In genomic region chr2:161046876-161047275, GRCh38 we compare ENCODE assay signal across 23 cellular contexts.
"Had no signal": no experiment of that assay in that cellular context is flagged by ENCODE, and none has a peak within 500 bp of the region (broad histone marks: within the 10 kb centered on the region; RNA-seq: fewer than 3 reads in every experiment).

No MANE protein-coding gene starts in this region.

- H3K4me1 Mint-ChIP-seq: naive thymus-derived CD4-positive, alpha-beta T cell; stimulated activated memory B cell treated with anti-CD40 and anti-IgM and Interleukin-4, amounts not matched to agents 10 μg/mL and 1 μg/mL and 100 μg/mL, for 72 hours; stimulated activated naive CD8-positive, alpha-beta T cell treated with anti-CD3 and anti-CD28 coated beads, Interleukin-15, amount 100 ng/mL, for 72 hours had no signal

- H3K4me3 ChIP-seq: coronary artery, gastrocnemius medialis, heart right ventricle, left lung, lower lobe of right lung, psoas muscle, right lobe of liver, spleen, thoracic aorta, transverse colon had no signal

- H3K36me3 Mint-ChIP-seq: stimulated activated memory B cell treated with anti-CD40 and anti-IgM and Interleukin-4, amounts not matched to agents 10 μg/mL and 1 μg/mL and 100 μg/mL, for 72 hours had no signal

- H3K27me3 ChIP-seq: gastrocnemius medialis, left lung, right lobe of liver, spleen, transverse colon had no signal

- DNase-seq: central memory CD4-positive, alpha-beta T cell; effector CD4-positive, alpha-beta T cell; endodermal cell; gastrocnemius medialis; heart right ventricle; hypothalamus; left lung; lower lobe of right lung; mesendoderm; naive thymus-derived CD4-positive, alpha-beta T cell; psoas muscle; retina; right lobe of liver; spleen; stimulated activated CD4-positive, alpha-beta T cell treated with anti-CD3 and anti-CD28 coated beads, Interleukin-15, amount 100 ng/mL, for 24 hours; stimulated activated CD4-positive, alpha-beta T cell treated with anti-CD3 and anti-CD28 coated beads, Interleukin-1b, Interleukin-23, amount 100 ng/mL, for 48 hours; stimulated activated CD4-positive, alpha-beta T cell treated with anti-CD3 and anti-CD28 coated beads, Interleukin-4, amount 100 ng/mL, for 24 hours; stimulated activated naive CD8-positive, alpha-beta T cell treated with anti-CD3 and anti-CD28 coated beads, Interleukin-15, amount 100 ng/mL, for 72 hours; transverse colon had no signal

- H3K36me3 ChIP-seq: gastrocnemius medialis, heart right ventricle, left lung, lower lobe of right lung, neutrophil, right lobe of liver, spleen, thoracic aorta, transverse colon had no signal

- H3K9me3 Mint-ChIP-seq: endodermal cell; stimulated activated memory B cell treated with anti-CD40 and anti-IgM and Interleukin-4, amounts not matched to agents 10 μg/mL and 1 μg/mL and 100 μg/mL, for 72 hours; stimulated activated naive CD8-positive, alpha-beta T cell treated with anti-CD3 and anti-CD28 coated beads, Interleukin-15, amount 100 ng/mL, for 72 hours had no signal

- ATAC-seq: gastrocnemius medialis; heart right ventricle; left lung; lower lobe of right lung; naive thymus-derived CD4-positive, alpha-beta T cell; psoas muscle; right lobe of liver; stimulated activated memory B cell treated with anti-CD40 and anti-IgM and Interleukin-4, amounts not matched to agents 10 μg/mL and 1 μg/mL and 100 μg/mL, for 72 hours; stimulated activated naive CD8-positive, alpha-beta T cell treated with anti-CD3 and anti-CD28 coated beads, Interleukin-15, amount 100 ng/mL, for 72 hours had no signal

- H3K9me3 ChIP-seq: gastrocnemius medialis, heart right ventricle, left lung, lower lobe of right lung, neutrophil, psoas muscle, right lobe of liver, spleen, thoracic aorta, transverse colon had no signal

- H3K4me1 ChIP-seq: heart right ventricle, right lobe of liver, transverse colon had no signal

- H3K4me3 Mint-ChIP-seq: endodermal cell; naive thymus-derived CD4-positive, alpha-beta T cell; stimulated activated memory B cell treated with anti-CD40 and anti-IgM and Interleukin-4, amounts not matched to agents 10 μg/mL and 1 μg/mL and 100 μg/mL, for 72 hours; stimulated activated naive CD8-positive, alpha-beta T cell treated with anti-CD3 and anti-CD28 coated beads, Interleukin-15, amount 100 ng/mL, for 72 hours had no signal

- H3K27ac Mint-ChIP-seq: endodermal cell; naive thymus-derived CD4-positive, alpha-beta T cell; stimulated activated memory B cell treated with anti-CD40 and anti-IgM and Interleukin-4, amounts not matched to agents 10 μg/mL and 1 μg/mL and 100 μg/mL, for 72 hours; stimulated activated naive CD8-positive, alpha-beta T cell treated with anti-CD3 and anti-CD28 coated beads, Interleukin-15, amount 100 ng/mL, for 72 hours had no signal

- H3K27ac ChIP-seq: coronary artery, heart right ventricle, left lung, lower lobe of right lung, neutrophil, psoas muscle, right lobe of liver, spleen, thoracic aorta, transverse colon had no signal
